Comparison of ENCODE assay signal across 12 cellular contexts in genomic region chr16:50616883-50617629, GRCh38.
DNase-seq lines count a peak whose midpoint lies in the region; FAIRE-seq and TF ChIP-seq lines count a peak whose summit lies in the region.
"Had no signal": no experiment of that assay in that cellular context is flagged by ENCODE, and none has a peak within 500 bp of the region (broad histone marks: within the 10 kb centered on the region; RNA-seq: fewer than 3 reads in every experiment).

No MANE protein-coding gene starts in this region.

- H3K27ac ChIP-seq in esophagus squamous epithelium: peak overlapping the region in 3 of 4 donors; percentile 40 to 85 (median 52)

- H3K36me3 ChIP-seq in Caco-2 (ENCODE audit: control insufficient read depth, insufficient read depth, low read length) (no peaks in the 10 kb centered on the region; the same call in 1 of the 2 replicates), esophagus squamous epithelium (no peaks in the 10 kb centered on the region)

- TF ChIP-seq CTCF in Caco-2 (IDR thresholded peaks at IDR 0.05; ENCODE audit: insufficient read depth in 1 of 2, low read depth in 1 of 2, low read length in 1 of 2, severe bottlenecking in 1 of 2, unreplicated experiment in 1 of 2) (no peak), esophagus squamous epithelium (IDR thresholded peaks at IDR 0.05) (no peak), nephron (IDR thresholded peaks at IDR 0.05; ENCODE audit: unreplicated experiment in 3 of 3) (no peak), CD14-positive monocyte (IDR thresholded peaks at IDR 0.05) (no peak), Calu3 (IDR thresholded peaks at IDR 0.05; ENCODE audit: unreplicated experiment) (no peak)

- H3K4me1 ChIP-seq in Caco-2 (no peaks in the 10 kb centered on the region), esophagus squamous epithelium (peaks cover 0 to 54% (median 21%) of the 10 kb centered on the region in 3 donors)

- no peak for FAIRE-seq in RCC 7860 (lab: Jason Lieb, UNC)

- POLR2A ChIA-PET in Caco-2 (lab: Charles Lee): interaction anchor here (0.9 kb wide), 1 partner anchor 69 kb away, joined by 3 read pairs; the partner anchor contains the start of gene NKD1

- intact Hi-C loops in Caco-2 (cut with micrococcal nuclease; ENCODE audit: unreplicated experiment) (no loop called here), esophagus squamous epithelium (cut with DNase I) (no loop called here), CD14-positive monocyte (cut with micrococcal nuclease) (no loop called here), Calu3 (cut with micrococcal nuclease; ENCODE audit: unreplicated experiment) (no loop called here)

- CTCF ChIA-PET in Caco-2 (lab: Charles Lee) (interaction anchor here (0.7 kb wide), 1 partner anchor 11 kb away, joined by 3 read pairs; no protein-coding TSS in a partner anchor), Calu3 (lab: Charles Lee) (no interaction called here)

- H3K27me3 Mint-ChIP-seq in Caco-2 (ENCODE audit: insufficient read depth, unreplicated experiment): no peaks in the 10 kb centered on the region
- H3K27me3 Mint-ChIP-seq in nephron (ENCODE audit: low read depth): no peaks in the 10 kb centered on the region
- H3K27me3 Mint-ChIP-seq in CD14-positive monocyte (ENCODE audit: low read depth in 3 of 3): peaks cover 0 to 8% (median 4%) of the 10 kb centered on the region in 3 donors
- H3K27me3 Mint-ChIP-seq in Calu3 (ENCODE audit: unreplicated experiment): peaks cover 66% of the 10 kb centered on the region

- BruUV-seq in Caco-2 (replicated peaks; lab: Mats Ljungman, UMichigan) (no TSS peak), Calu3 (replicated peaks; lab: Mats Ljungman, UMichigan) (no TSS peak)

- H3K4me1 Mint-ChIP-seq in Caco-2 (ENCODE audit: low read depth, unreplicated experiment) (no peaks in the 10 kb centered on the region), nephron (peaks cover 73% of the 10 kb centered on the region), CD14-positive monocyte (peaks cover 28% of the 10 kb centered on the region), Calu3 (ENCODE audit: low read depth, unreplicated experiment) (no peaks in the 10 kb centered on the region)

- peak in 1 of 2 experiments; percentile 43 for DNase-seq in Caco-2
- DNase-seq in LoVo (ENCODE audit: low spot score): peak; percentile 22
- no peak for DNase-seq in esophagus squamous epithelium (lab: John Stamatoyannopoulos, UW)
- no peak for DNase-seq in CD14-positive monocyte (ENCODE audit: low spot score)
- no peak for DNase-seq in COR-L47 (lab: John Stamatoyannopoulos, UW)
- no peak for DNase-seq in RCC 7860 (ENCODE audit: low spot score)
- DNase-seq in Calu3: no peak
- DNase-seq: activated CD4-positive, CD25-positive, alpha-beta regulatory T cell; midbrain; NCI-H526 treated with DMSO at 0.1 percent for 48 hours; retina had no signal

- H3K9me3 ChIP-seq in Caco-2: no peaks in the 10 kb centered on the region
- no peaks in the 10 kb centered on the region for H3K9me3 ChIP-seq in esophagus squamous epithelium

- no peak overlapping the region for H3K4me3 ChIP-seq in Caco-2 (ENCODE audit: low read depth, low read length)
- no peak overlapping the region for H3K4me3 ChIP-seq in esophagus squamous epithelium

- H3K9me3 Mint-ChIP-seq in Caco-2 (ENCODE audit: unreplicated experiment) (no peaks in the 10 kb centered on the region), nephron (no peaks in the 10 kb centered on the region), CD14-positive monocyte (peaks cover 0 to 3% (median 0%) of the 10 kb centered on the region in 7 donors), Calu3 (ENCODE audit: low read depth, unreplicated experiment) (no peaks in the 10 kb centered on the region)

- TF ChIP-seq POLR2A in esophagus squamous epithelium (IDR thresholded peaks at IDR 0.05): no peak

- H3K4me3 Mint-ChIP-seq in Caco-2 (ENCODE audit: unreplicated experiment): no peak overlapping the region
- peak overlapping the region in 2 of 3 experiments; percentile 6 to 48 for H3K4me3 Mint-ChIP-seq in nephron
- H3K4me3 Mint-ChIP-seq in CD14-positive monocyte: no peak overlapping the region
- H3K4me3 Mint-ChIP-seq in Calu3 (ENCODE audit: low read depth, unreplicated experiment): no peak overlapping the region

- H3K36me3 Mint-ChIP-seq in Caco-2 (ENCODE audit: insufficient read depth, unreplicated experiment) (peaks cover 16% of the 10 kb centered on the region), nephron (ENCODE audit: low read depth) (peaks cover 16% of the 10 kb centered on the region), CD14-positive monocyte (peaks cover 0 to 7% of the 10 kb centered on the region in 2 donors), Calu3 (ENCODE audit: insufficient read depth, unreplicated experiment) (no peaks in the 10 kb centered on the region)

- 48 to 51% methylated on average over 7 to 8 of the region's 11 CpGs for WGBS in esophagus squamous epithelium, 2 donors

- H3K27ac Mint-ChIP-seq in Caco-2 (ENCODE audit: unreplicated experiment): peak overlapping the region; percentile 27
- H3K27ac Mint-ChIP-seq in nephron: peak overlapping the region; percentile 30 to 94 (median 82)
- peak overlapping the region in 3 of 7 donors; percentile 2 to 9 (median 6) for H3K27ac Mint-ChIP-seq in CD14-positive monocyte
- no peak overlapping the region for H3K27ac Mint-ChIP-seq in Calu3 (ENCODE audit: unreplicated experiment)

- H3K27me3 ChIP-seq in Caco-2 (replicated peaks; ENCODE audit: control insufficient read depth, insufficient read depth, low read length): no peaks in the 10 kb centered on the region
- H3K27me3 ChIP-seq in esophagus squamous epithelium: no peaks in the 10 kb centered on the region

Comparison
In these comparisons a context has a peak if more than half of its experiments do, and no peak if none do; other contexts are left out.
1. H3K4me3 Mint-ChIP-seq: peak in nephron (2 of 3); none in Caco-2 (single experiment), CD14-positive monocyte (0 of 2) and Calu3 (single experiment).